Comparison of ENCODE assay signal across 7 cellular contexts in genomic region chr14:102363182-102363952, GRCh38. TPM values are rescaled to one million over a fixed set of nuclear protein-coding genes. Genes with fewer than 3 reads are reported as not detected.
DNase-seq lines count a peak whose midpoint lies in the region; FAIRE-seq and TF ChIP-seq lines count a peak whose summit lies in the region.

No MANE protein-coding gene starts in this region.

- H3K23ac ChIP-seq in H9 (ENCODE audit: insufficient read length, low read depth, low read length), result no peak overlapping the region

- no peak overlapping the region for H4K5ac ChIP-seq in H9 (ENCODE audit: insufficient read length, low read depth, low read length)

- H2BK120ac ChIP-seq in H9 (ENCODE audit: low read depth, low read length, poor library complexity, severe bottlenecking), result no peak overlapping the region

- no peak overlapping the region for H2BK15ac ChIP-seq in H9 (ENCODE audit: low read depth, low read length)

- no peaks in the 10 kb centered on the region for H3F3A ChIP-seq in MM.1S (ENCODE audit: insufficient read depth, low read length)

- no peaks in the 10 kb centered on the region for H4K20me1 ChIP-seq in H9 (ENCODE audit: control insufficient read depth, insufficient read depth, insufficient read length)
- no peaks in the 10 kb centered on the region for H4K20me1 ChIP-seq in MM.1S (ENCODE audit: insufficient read depth, low read length)
- H4K20me1 ChIP-seq in osteoblast (ENCODE audit: insufficient read depth, low read length), result peaks cover 17% of the 10 kb centered on the region

- WGBS in H9 (ENCODE audit: extremely low coverage, insufficient read length, low lambda C conversion rate), result no CpG with 5 or more reads among the region's 53 CpGs

- H3K27ac Mint-ChIP-seq in H9, result peak overlapping the region in 1 of 3 experiments; percentile 88; a peak in 2 of 7 replicates
- peak overlapping the region; percentile 80 for H3K27ac Mint-ChIP-seq in activated T-helper 2 cell treated with anti-CD3 and anti-CD28 coated beads, Interferon-gamma antibody, Interleukin-2, Interleukin-4, amounts not matched to agents 10 μg/mL and 5 μg/mL and 100 μg/mL, durations not matched to agents 14 hours and 24 hours and 36 hours

- no peaks in the 10 kb centered on the region for H3K9me3 ChIP-seq in H9 (ENCODE audit: control insufficient read depth, low read depth, low read length)
- no peaks in the 10 kb centered on the region for H3K9me3 ChIP-seq in MM.1S (replicated peaks; ENCODE audit: insufficient read depth, low read length)
- no peaks in the 10 kb centered on the region for H3K9me3 ChIP-seq in osteoblast (ENCODE audit: low read depth, low read length)

- H3K79me2 ChIP-seq in H9 (ENCODE audit: insufficient read depth, low read length) (no peaks in the 10 kb centered on the region; the same call in 1 of the 2 replicates), MM.1S (ENCODE audit: low read length) (peaks cover 21% of the 10 kb centered on the region), osteoblast (ENCODE audit: insufficient read depth, low read length) (peaks cover 73% of the 10 kb centered on the region)

- H2AK5ac ChIP-seq in H9 (ENCODE audit: insufficient read length, low read length), result no peak overlapping the region

- H3K27me3 ChIP-seq in H9 (ENCODE audit: insufficient read depth, low read length) (no peaks in the 10 kb centered on the region), MM.1S (replicated peaks; ENCODE audit: insufficient read depth, low read length) (no peaks in the 10 kb centered on the region), osteoblast (ENCODE audit: insufficient read depth, low read length) (no peaks in the 10 kb centered on the region)

- H3K27me3 Mint-ChIP-seq in H9 (ENCODE audit: low read depth), result no peaks in the 10 kb centered on the region
- H3K27me3 Mint-ChIP-seq in activated T-helper 2 cell treated with anti-CD3 and anti-CD28 coated beads, Interferon-gamma antibody, Interleukin-2, Interleukin-4, amounts not matched to agents 10 μg/mL and 5 μg/mL and 100 μg/mL, durations not matched to agents 14 hours and 24 hours and 36 hours (ENCODE audit: low read depth), result no peaks in the 10 kb centered on the region

- DNase-seq in GM12891 (ENCODE audit: insufficient read length, low spot score) (no peak), H9 (no peak), MM.1S (no peak), germinal center (ENCODE audit: low spot score) (peak; percentile 35), osteoblast (ENCODE audit: insufficient read length, low spot score, missing footprints) (peak; percentile 72), SIG-M5 treated with dmso at 0.1 percent for 504 hours (lab: John Stamatoyannopoulos, UW; ENCODE audit: unreplicated experiment) (no peak)
- DNase-seq in activated T-helper 2 cell treated with anti-CD3 and anti-CD28 coated beads, Interferon-gamma antibody, Interleukin-2, Interleukin-4, amounts not matched to agents 10 μg/mL and 5 μg/mL and 100 μg/mL, durations not matched to agents 14 hours and 24 hours and 36 hours (ENCODE audit: low spot score), result peak; percentile 33

- peaks cover 0 to 3% (median 0%) of the 10 kb centered on the region in 3 experiments; a peak in 1 of 7 replicates for H3K36me3 Mint-ChIP-seq in H9 (ENCODE audit: insufficient read depth in 1 of 3, low read depth in 3 of 3)
- H3K36me3 Mint-ChIP-seq in activated T-helper 2 cell treated with anti-CD3 and anti-CD28 coated beads, Interferon-gamma antibody, Interleukin-2, Interleukin-4, amounts not matched to agents 10 μg/mL and 5 μg/mL and 100 μg/mL, durations not matched to agents 14 hours and 24 hours and 36 hours (ENCODE audit: low read depth), result no peaks in the 10 kb centered on the region

- no peak overlapping the region for H2BK12ac ChIP-seq in H9 (ENCODE audit: insufficient read length, low read depth, low read length)

- H3K9me2 ChIP-seq in MM.1S (replicated peaks; ENCODE audit: insufficient read depth, low read length), result no peaks in the 10 kb centered on the region

- H3K56ac ChIP-seq in H9 (ENCODE audit: insufficient read length, low read depth, low read length), result no peak overlapping the region

- TF ChIP-seq POLR2A in GM12891 (IDR thresholded peaks at IDR 0.05; ENCODE audit: low read depth, low read length), result no peak

- no peaks in the 10 kb centered on the region for H3K36me3 ChIP-seq in MM.1S (replicated peaks; ENCODE audit: insufficient read depth, low read length)
- H3K36me3 ChIP-seq in osteoblast (ENCODE audit: insufficient read depth, low read length), result no peaks in the 10 kb centered on the region

- H3K4me3 ChIP-seq in MM.1S (ENCODE audit: low read length) (peak overlapping the region; percentile 79), osteoblast (ENCODE audit: insufficient read depth, low read length) (peak overlapping the region; percentile 93)

- H3K79me1 ChIP-seq in H9 (ENCODE audit: insufficient read depth, low read depth, low read length, poor library complexity, severe bottlenecking), result peaks cover 3% of the 10 kb centered on the region

- H3K4me1 Mint-ChIP-seq in H9, result peaks cover 6 to 10% of the 10 kb centered on the region in 2 experiments
- peaks cover 23% of the 10 kb centered on the region for H3K4me1 Mint-ChIP-seq in activated T-helper 2 cell treated with anti-CD3 and anti-CD28 coated beads, Interferon-gamma antibody, Interleukin-2, Interleukin-4, amounts not matched to agents 10 μg/mL and 5 μg/mL and 100 μg/mL, durations not matched to agents 14 hours and 24 hours and 36 hours (ENCODE audit: low read depth)

- H3K4me2 ChIP-seq in H9 (ENCODE audit: insufficient read depth, insufficient read length, low read length), result peak overlapping the region; percentile 94
- peak overlapping the region; percentile 72 for H3K4me2 ChIP-seq in MM.1S (ENCODE audit: low read depth, low read length)
- H3K4me2 ChIP-seq in osteoblast (ENCODE audit: insufficient read depth, low read length), result peak overlapping the region; percentile 70

- no peak overlapping the region for H4K8ac ChIP-seq in H9 (replicated peaks; ENCODE audit: insufficient read length, low read depth, low read length)

- H3K4me1 ChIP-seq in H9 (ENCODE audit: insufficient read depth, low read length), result peaks cover 5% of the 10 kb centered on the region; the same call in 1 of the 2 replicates
- 0 out of 2 replicates have a peak, but pooled peaks cover 4% of the 10 kb centered on the region for H3K4me1 ChIP-seq in MM.1S (ENCODE audit: low read length)
- peaks cover 17% of the 10 kb centered on the region for H3K4me1 ChIP-seq in osteoblast (ENCODE audit: insufficient read depth, low read length)

- peaks cover 12% of the 10 kb centered on the region for H3K23me2 ChIP-seq in H9 (ENCODE audit: insufficient read length, low read depth, low read length, poor library complexity, severe bottlenecking)

- H3K14ac ChIP-seq in H9 (ENCODE audit: insufficient read depth, low read length), result no peak overlapping the region; the same call in 1 of the 2 replicates

- H3K27ac ChIP-seq in H9 (ENCODE audit: insufficient read length, low read depth, low read length) (no peak overlapping the region), MM.1S (ENCODE audit: low read length) (peak overlapping the region; percentile 23; the same call in 1 of the 2 replicates), osteoblast (ENCODE audit: low read depth, low read length) (peak overlapping the region; percentile 49)

- H3K9ac ChIP-seq in H9 (ENCODE audit: extremely low read depth, insufficient read length, low read length) (peak overlapping the region; percentile 45), MM.1S (ENCODE audit: low read length) (peak overlapping the region; percentile 74)

- no peak overlapping the region for H2BK20ac ChIP-seq in H9 (ENCODE audit: low read depth, low read length, poor library complexity, severe bottlenecking)

- H3K9me3 Mint-ChIP-seq in H9, result no peaks in the 10 kb centered on the region
- H3K9me3 Mint-ChIP-seq in activated T-helper 2 cell treated with anti-CD3 and anti-CD28 coated beads, Interferon-gamma antibody, Interleukin-2, Interleukin-4, amounts not matched to agents 10 μg/mL and 5 μg/mL and 100 μg/mL, durations not matched to agents 14 hours and 24 hours and 36 hours, result no peaks in the 10 kb centered on the region

- H3K4ac ChIP-seq in H9 (ENCODE audit: low read depth, low read length), result no peak overlapping the region

- H3T11ph ChIP-seq in H9 (ENCODE audit: low read length), result no peak overlapping the region

- H3K4me3 Mint-ChIP-seq in H9, result no peak overlapping the region; a peak in 2 of 5 replicates
- no peak overlapping the region for H3K4me3 Mint-ChIP-seq in activated T-helper 2 cell treated with anti-CD3 and anti-CD28 coated beads, Interferon-gamma antibody, Interleukin-2, Interleukin-4, amounts not matched to agents 10 μg/mL and 5 μg/mL and 100 μg/mL, durations not matched to agents 14 hours and 24 hours and 36 hours (ENCODE audit: low read depth)

- H3K18ac ChIP-seq in H9 (ENCODE audit: insufficient read length, low read depth, low read length), result no peak overlapping the region

- FAIRE-seq in GM12891 (lab: Jason Lieb, UNC), result peak; percentile 35

- intact Hi-C loops in activated T-helper 2 cell treated with anti-CD3 and anti-CD28 coated beads, Interferon-gamma antibody, Interleukin-2, Interleukin-4, amounts not matched to agents 10 μg/mL and 5 μg/mL and 100 μg/mL, durations not matched to agents 14 hours and 24 hours and 36 hours (cut with micrococcal nuclease), result loop anchor here (2.0 kb wide), 1 partner anchor 153 kb away; no protein-coding TSS in a partner anchor

- no peak overlapping the region for H2BK5ac ChIP-seq in H9 (ENCODE audit: insufficient read length, low read length)

- no peak for TF ChIP-seq CTCF in H9 (conservative IDR thresholded peaks at IDR 0.05)
- TF ChIP-seq CTCF in MM.1S (IDR thresholded peaks at IDR 0.05; ENCODE audit: low read length), result no peak
- no peak for TF ChIP-seq CTCF in osteoblast (IDR thresholded peaks at IDR 0.05; ENCODE audit: extremely low read depth, low read depth, low read length)

- H4K91ac ChIP-seq in H9 (ENCODE audit: insufficient read length, low read depth, low read length), result no peak overlapping the region

- H2AFZ ChIP-seq in H9 (ENCODE audit: low read length) (no peak overlapping the region), MM.1S (ENCODE audit: low read length) (peak overlapping the region; percentile 51; the same call in 1 of the 2 replicates), osteoblast (ENCODE audit: low read length) (peak overlapping the region; percentile 53)

RNA-seq across cellular contexts. Expression of gene TECPR2, which starts 0.6 kb away (rescaled TPM):
- 1.9 TPM for polyA plus RNA-seq in GM12891 (2012; ENCODE audit: low read depth, missing spikeins)
- total RNA-seq in H9 (2021), result 15.0 and 15.4 TPM in 2 replicates
- total RNA-seq in activated T-helper 2 cell treated with anti-CD3 and anti-CD28 coated beads, Interferon-gamma antibody, Interleukin-2, Interleukin-4, amounts not matched to agents 10 μg/mL and 5 μg/mL and 100 μg/mL, durations not matched to agents 14 hours and 24 hours and 36 hours, result 7.8 and 12.8 TPM in 2 replicates
- 13.0 and 13.3 TPM in 2 replicates for total RNA-seq in osteoblast

RNA-seq across cellular contexts. Expression of gene CINP, which starts 0.7 kb away (rescaled TPM):
- 42.5 TPM for polyA plus RNA-seq in GM12891 (2012; ENCODE audit: low read depth, missing spikeins)
- total RNA-seq in H9 (2021) (39.3 and 39.5 TPM in 2 replicates), osteoblast (31.8 and 49.2 TPM in 2 replicates)
- total RNA-seq in activated T-helper 2 cell treated with anti-CD3 and anti-CD28 coated beads, Interferon-gamma antibody, Interleukin-2, Interleukin-4, amounts not matched to agents 10 μg/mL and 5 μg/mL and 100 μg/mL, durations not matched to agents 14 hours and 24 hours and 36 hours, result 39.6 and 42.9 TPM in 2 replicates

RNA-seq across cellular contexts. Expression of gene ZNF839, which starts 43.8 kb away (rescaled TPM):
- polyA plus RNA-seq in GM12891 (2012; ENCODE audit: low read depth, missing spikeins), result 9.7 TPM
- total RNA-seq in H9 (2021) (9.4 and 10.4 TPM in 2 replicates), osteoblast (7.2 and 9.1 TPM in 2 replicates)
- total RNA-seq in activated T-helper 2 cell treated with anti-CD3 and anti-CD28 coated beads, Interferon-gamma antibody, Interleukin-2, Interleukin-4, amounts not matched to agents 10 μg/mL and 5 μg/mL and 100 μg/mL, durations not matched to agents 14 hours and 24 hours and 36 hours, result 16.4 and 17.3 TPM in 2 replicates

RNA-seq across cellular contexts. Expression of gene MOK, which starts 58.4 kb away (rescaled TPM):
- 1.1 TPM for polyA plus RNA-seq in GM12891 (2012; ENCODE audit: low read depth, missing spikeins)
- total RNA-seq in H9 (2021) (2.8 and 3.0 TPM in 2 replicates), osteoblast (81.0 and 86.1 TPM in 2 replicates)
- total RNA-seq in activated T-helper 2 cell treated with anti-CD3 and anti-CD28 coated beads, Interferon-gamma antibody, Interleukin-2, Interleukin-4, amounts not matched to agents 10 μg/mL and 5 μg/mL and 100 μg/mL, durations not matched to agents 14 hours and 24 hours and 36 hours, result 4.8 and 6.8 TPM in 2 replicates

Comparison
In these comparisons a context has a peak if more than half of its experiments do, and no peak if none do; other contexts are left out.
1. DNase-seq: peak in activated T-helper 2 cell treated with anti-CD3 and anti-CD28 coated beads, Interferon-gamma antibody, Interleukin-2, Interleukin-4, amounts not matched to agents 10 μg/mL and 5 μg/mL and 100 μg/mL, durations not matched to agents 14 hours and 24 hours and 36 hours (single experiment), germinal center (single experiment) and osteoblast (single experiment); none in GM12891 (single experiment), H9 (single experiment), MM.1S (single experiment) and SIG-M5 treated with dmso at 0.1 percent for 504 hours (single experiment).
2. Peak in every context shown above with its lines, with median percentiles within 50 percentile points of each other: H3K4me2 ChIP-seq.